In genomic region chr1:32773018-32773763, GRCh38 we compare ENCODE assay signal across 8 cellular contexts. TPM values are rescaled to one million over a fixed set of nuclear protein-coding genes. Genes with fewer than 3 reads are reported as not detected.
DNase-seq lines count a peak whose midpoint lies in the region; ATAC-seq and TF ChIP-seq lines count a peak whose summit lies in the region.

No MANE protein-coding gene starts in this region.

- H3K14ac ChIP-seq in mesenchymal stem cell (ENCODE audit: low read length in 2 of 2): no peak overlapping the region

- peaks cover 28% of the 10 kb centered on the region for H3K4me1 ChIP-seq in mesenchymal stem cell (ENCODE audit: control insufficient read depth, insufficient read depth, low read depth, low read length)

- peaks cover 13% of the 10 kb centered on the region for H3K79me1 ChIP-seq in mesenchymal stem cell (replicated peaks; ENCODE audit: low read length, poor library complexity, severe bottlenecking)

- DNase-seq in Caki2 (ENCODE audit: low read depth) (peak; percentile 66), NCI-H82 (lab: John Stamatoyannopoulos, UW) (peak; percentile 87), mesenchymal stem cell (peak; percentile 72)
- DNase-seq in activated CD8-positive, alpha-beta T cell treated with anti-CD3 and anti-CD28 coated beads for 36 hours: peak; percentile 86
- peak; percentile 57 for DNase-seq in effector CD8-positive, alpha-beta T cell (lab: John Stamatoyannopoulos, UW)
- DNase-seq in stimulated activated CD8-positive, alpha-beta memory T cell treated with anti-CD3 and anti-CD28 coated beads, Interleukin-15, amount 100 ng/mL, for 48 hours (ENCODE audit: low read depth in 2 of 2): peak; percentile 53 to 62

- no peak overlapping the region for H2BK12ac ChIP-seq in mesenchymal stem cell (ENCODE audit: low read length in 2 of 2)

- peak; percentile 92 for TF ChIP-seq CTCF in activated CD8-positive, alpha-beta T cell treated with anti-CD3 and anti-CD28 coated beads for 36 hours (IDR thresholded peaks at IDR 0.05)

- H3K4me3 ChIP-seq in mesenchymal stem cell (ENCODE audit: insufficient read depth in 1 of 2, low read depth in 1 of 2, low read length in 2 of 2): no peak overlapping the region

- in situ Hi-C loops in Caki2 (cut with HindIII; ENCODE audit: low pct_unique_long_range_greater_than_20kb, low sequenced_read_pairs): no loop called here

- peaks cover 28% of the 10 kb centered on the region for H3K36me3 Mint-ChIP-seq in activated CD8-positive, alpha-beta T cell treated with anti-CD3 and anti-CD28 coated beads for 36 hours (ENCODE audit: low read depth)

- H3K27me3 Mint-ChIP-seq in activated CD8-positive, alpha-beta T cell treated with anti-CD3 and anti-CD28 coated beads for 36 hours: no peaks in the 10 kb centered on the region

- H3K27ac Mint-ChIP-seq in activated CD8-positive, alpha-beta T cell treated with anti-CD3 and anti-CD28 coated beads for 36 hours: peak overlapping the region; percentile 19

- ATAC-seq in HG03442 (IDR thresholded peaks at IDR 0.05; ENCODE audit: unreplicated experiment) (peak; percentile 38), HG02870 (IDR thresholded peaks at IDR 0.05; ENCODE audit: unreplicated experiment) (no peak)
- ATAC-seq in activated CD8-positive, alpha-beta T cell treated with anti-CD3 and anti-CD28 coated beads for 36 hours: peak; percentile 82

- H3K4me3 Mint-ChIP-seq in activated CD8-positive, alpha-beta T cell treated with anti-CD3 and anti-CD28 coated beads for 36 hours: no peak overlapping the region

- H3K4me2 ChIP-seq in mesenchymal stem cell (ENCODE audit: low read length, poor library complexity, severe bottlenecking): no peak overlapping the region

- H2AK5ac ChIP-seq in mesenchymal stem cell (ENCODE audit: low read length, severe bottlenecking): no peak overlapping the region

- H3K27me3 ChIP-seq in mesenchymal stem cell (ENCODE audit: control insufficient read depth in 1 of 2, insufficient read depth in 1 of 2, low read length in 2 of 2): no peaks in the 10 kb centered on the region

- H3K4ac ChIP-seq in mesenchymal stem cell (ENCODE audit: low read depth in 1 of 2, low read length in 2 of 2): no peak overlapping the region

- no peaks in the 10 kb centered on the region for H3K9me3 ChIP-seq in mesenchymal stem cell (ENCODE audit: control insufficient read depth, low read length)

- intact Hi-C loops in activated CD8-positive, alpha-beta T cell treated with anti-CD3 and anti-CD28 coated beads for 36 hours (cut with micrococcal nuclease): no loop called here

- H3K9ac ChIP-seq in mesenchymal stem cell (ENCODE audit: low read length): peak overlapping the region; percentile 19

- H2BK5ac ChIP-seq in mesenchymal stem cell (ENCODE audit: low read depth, low read length, poor library complexity, severe bottlenecking): no peak overlapping the region

- no peak overlapping the region for H2BK15ac ChIP-seq in mesenchymal stem cell (ENCODE audit: low read depth, poor library complexity, severe bottlenecking)

- 47% methylated on average over 9 of the region's 9 CpGs for WGBS in mesenchymal stem cell

- no peak overlapping the region for H3K18ac ChIP-seq in mesenchymal stem cell (ENCODE audit: low read depth in 1 of 2, low read length in 2 of 2)

- no peak overlapping the region for H4K8ac ChIP-seq in mesenchymal stem cell (ENCODE audit: low read length)

- CTCF ChIA-PET in activated CD8-positive, alpha-beta T cell treated with anti-CD3 and anti-CD28 coated beads for 36 hours (lab: Charles Lee): interaction anchor here (0.7 to 13.2 kb wide), 30 partner anchors 9 to 366 kb away, joined by 3 to 197 read pairs (median 4); no protein-coding TSS in a partner anchor

- H3K9me3 Mint-ChIP-seq in activated CD8-positive, alpha-beta T cell treated with anti-CD3 and anti-CD28 coated beads for 36 hours: no peaks in the 10 kb centered on the region

- H4K91ac ChIP-seq in mesenchymal stem cell (ENCODE audit: low read length): no peak overlapping the region

- H3K4me1 Mint-ChIP-seq in activated CD8-positive, alpha-beta T cell treated with anti-CD3 and anti-CD28 coated beads for 36 hours (ENCODE audit: low read depth): peaks cover 16% of the 10 kb centered on the region

- no peak overlapping the region for H3K23ac ChIP-seq in mesenchymal stem cell (ENCODE audit: low read length in 2 of 2)

- POLR2A ChIA-PET in activated CD8-positive, alpha-beta T cell treated with anti-CD3 and anti-CD28 coated beads for 36 hours (lab: Charles Lee): interaction anchor here (0.7 to 3.1 kb wide), 14 partner anchors 9 to 70 kb away, joined by 3 to 11 read pairs (median 4); partner anchors contain the start of gene YARS1

- H3K36me3 ChIP-seq in mesenchymal stem cell (ENCODE audit: control insufficient read depth in 1 of 2, insufficient read depth in 2 of 2, low read depth in 1 of 2, low read length in 2 of 2): peaks cover 54 to 70% of the 10 kb centered on the region in 2 experiments

- no peak overlapping the region for H2AFZ ChIP-seq in mesenchymal stem cell (ENCODE audit: low read depth, low read length)

- H3K27ac ChIP-seq in mesenchymal stem cell (ENCODE audit: low read length, poor library complexity, severe bottlenecking): no peak overlapping the region

- no peak overlapping the region for H2BK120ac ChIP-seq in mesenchymal stem cell (ENCODE audit: low read depth, low read length)

RNA-seq across cellular contexts. Expression of gene YARS1, which starts 44.0 kb away (rescaled TPM):
- total RNA-seq in Caki2 (2014; rRNA removed; shearing (Covaris generic); ENCODE audit: low replicate concordance): 78.5 and 86.1 TPM in 2 replicates
- total RNA-seq in activated CD8-positive, alpha-beta T cell treated with anti-CD3 and anti-CD28 coated beads for 36 hours: 100 to 1,000 TPM; 231 to 238 TPM
- 121 TPM for polyA plus RNA-seq in mesenchymal stem cell (2013, experiment 1 of 2)
- 121 TPM for polyA plus RNA-seq in mesenchymal stem cell (2013, experiment 2 of 2)

RNA-seq across cellular contexts. Expression of gene S100PBP, which starts 44.3 kb away (rescaled TPM):
- total RNA-seq in Caki2 (2014; rRNA removed; shearing (Covaris generic); ENCODE audit: low replicate concordance): 21.3 and 25.5 TPM in 2 replicates
- total RNA-seq in activated CD8-positive, alpha-beta T cell treated with anti-CD3 and anti-CD28 coated beads for 36 hours: 10 to 100 TPM; 25.7 to 27.3 TPM
- 11.4 TPM for polyA plus RNA-seq in mesenchymal stem cell (2013, experiment 1 of 2)
- 11.2 TPM for polyA plus RNA-seq in mesenchymal stem cell (2013, experiment 2 of 2)
